In the genomic region with DNA sequence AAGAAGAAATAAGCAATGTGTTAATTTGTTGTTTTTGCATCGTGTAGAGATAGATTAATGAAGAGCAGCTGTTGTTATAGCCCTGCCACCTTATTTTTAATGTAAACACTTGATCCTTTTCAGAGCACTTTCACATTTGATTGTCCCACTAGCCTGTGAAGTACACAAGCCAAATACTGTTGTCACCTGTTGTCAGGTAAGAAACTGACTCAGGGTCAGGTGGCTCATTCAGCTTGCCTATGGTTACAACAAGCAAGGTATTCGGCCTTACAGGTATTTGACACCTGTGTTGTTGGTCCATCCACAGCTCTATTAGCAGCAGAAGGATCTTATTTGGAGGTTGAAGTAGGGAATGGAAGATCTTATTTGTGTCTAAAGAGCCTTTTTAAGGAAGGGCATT, we compare ENCODE assay signal across 11 cellular contexts.
A peak's percentile ranks its signal among the peaks of the same experiment; 100 is the strongest.
DNase-seq lines count a peak whose midpoint lies in the region; ATAC-seq and TF ChIP-seq lines count a peak whose summit lies in the region.
"Had no signal": no experiment of that assay in that cellular context is flagged by ENCODE, and none has a peak within 500 bp of the region (broad histone marks: within the 10 kb centered on the region; RNA-seq: fewer than 3 reads in every experiment).

No MANE protein-coding gene starts in this region.

- TF ChIP-seq EP300 in sigmoid colon (IDR thresholded peaks at IDR 0.05) = no peak

- H3K36me3 ChIP-seq in sigmoid colon = peaks cover 2 to 69% (median 18%) of the 10 kb centered on the region in 4 donors
- H3K36me3 ChIP-seq: neutrophil had no signal

- H3K9me3 ChIP-seq in sigmoid colon = no peaks in the 10 kb centered on the region
- H3K9me3 ChIP-seq: neutrophil had no signal

- DNase-seq in NCI-H748 (lab: John Stamatoyannopoulos, UW; ENCODE audit: unreplicated experiment) (peak; percentile 40), NCI-H748 treated with DMSO at 0.1 percent for 48 hours (lab: John Stamatoyannopoulos, UW) (no peak), NCI-H2196 (lab: John Stamatoyannopoulos, UW; ENCODE audit: unreplicated experiment) (peak; percentile 73), sigmoid colon (no peak), kidney glomerular epithelial cell (lab: John Stamatoyannopoulos, UW) (no peak), NK-92 (lab: John Stamatoyannopoulos, UW; ENCODE audit: unreplicated experiment) (no peak)
- DNase-seq: activated CD8-positive, alpha-beta T cell treated with anti-CD3 and anti-CD28 coated beads, Interleukin-2, amount 10 ng/mL, durations not matched to agents 7 days and 5 days; T-helper 1 cell had no signal

- peaks cover 0 to 45% (median 43%) of the 10 kb centered on the region in 4 donors for H3K4me1 ChIP-seq in sigmoid colon

- no peak overlapping the region for H3K4me3 ChIP-seq in sigmoid colon

- WGBS in sigmoid colon, 2 donors = 74 to 76% methylated on average over 2 of the region's 2 CpGs

- no peak for TF ChIP-seq POLR2A in sigmoid colon (IDR thresholded peaks at IDR 0.05)

- ATAC-seq in HG02973 (IDR thresholded peaks at IDR 0.05; ENCODE audit: unreplicated experiment) (peak; percentile 72), HG03442 (IDR thresholded peaks at IDR 0.05; ENCODE audit: unreplicated experiment) (no peak)
- ATAC-seq: activated CD8-positive, alpha-beta T cell treated with anti-CD3 and anti-CD28 coated beads, Interleukin-2, amount 10 ng/mL, durations not matched to agents 7 days and 5 days had no signal

- H3K27ac ChIP-seq in sigmoid colon = peak overlapping the region in 3 of 4 donors; percentile 45 to 84 (median 78)
- H3K27ac ChIP-seq: neutrophil had no signal

- TF ChIP-seq CTCF in sigmoid colon (IDR thresholded peaks at IDR 0.05) = no peak

- no peaks in the 10 kb centered on the region for H3K27me3 ChIP-seq in sigmoid colon
- H3K27me3 ChIP-seq: neutrophil had no signal

- intact Hi-C loops in sigmoid colon (cut with DNase I) = no loop called here

Comparison
In these comparisons a context has a peak if more than half of its experiments do, and no peak if none do; other contexts are left out.
1. DNase-seq: peak in NCI-H748 (single experiment) and NCI-H2196 (single experiment); none in NCI-H748 treated with DMSO at 0.1 percent for 48 hours (single experiment), sigmoid colon (single experiment), kidney glomerular epithelial cell (single experiment) and NK-92 (single experiment).